Comparison of ENCODE assay signal across 8 cellular contexts in the genomic region with DNA sequence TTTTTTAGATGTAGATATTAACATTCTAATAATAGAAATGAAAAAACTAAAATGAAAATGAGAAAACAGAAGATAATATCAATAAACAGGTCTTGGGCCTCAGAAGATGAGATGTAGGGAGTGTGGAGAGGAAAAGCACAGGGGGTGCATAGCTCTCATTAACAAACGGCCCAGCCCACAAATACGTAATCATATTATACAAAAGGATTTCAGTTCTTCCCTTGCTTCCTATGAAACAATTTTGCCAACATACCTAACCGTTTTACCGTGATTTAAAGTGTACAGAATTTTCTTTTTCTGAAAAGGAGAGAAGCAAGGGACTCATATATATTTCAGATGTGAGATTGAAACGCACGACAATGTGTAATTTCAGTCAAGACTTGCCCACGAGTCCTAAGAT.
DNase-seq lines count a peak whose midpoint lies in the region; ATAC-seq, FAIRE-seq and TF ChIP-seq lines count a peak whose summit lies in the region.

No MANE protein-coding gene starts in this region.

- H3K4me1 ChIP-seq in adrenal gland (replicated peaks in 1 of 2) (peaks cover 3 to 6% of the 10 kb centered on the region in 2 donors), lower lobe of right lung (no peaks in the 10 kb centered on the region)

- TF ChIP-seq POLR2A in adrenal gland (IDR thresholded peaks at IDR 0.05), result no peak

- FAIRE-seq in RCC 7860 (lab: Jason Lieb, UNC), result no peak

- H3K4me3 ChIP-seq in adrenal gland (peak overlapping the region in 2 of 4 donors; percentile 63 to 66), lower lobe of right lung (peak overlapping the region; percentile 52)

- no peaks in the 10 kb centered on the region for H3K27me3 ChIP-seq in adrenal gland
- H3K27me3 ChIP-seq in lower lobe of right lung (ENCODE audit: low read depth), result peaks cover 66% of the 10 kb centered on the region

- DNase-seq in ELR (ENCODE audit: low read depth) (peak; percentile 58), adrenal gland (no peak), lower lobe of right lung (no peak), sciatic nerve (ENCODE audit: low spot score) (no peak), RCC 7860 (ENCODE audit: low spot score) (no peak), iPS-NIHi11 (ENCODE audit: low spot score) (no peak)

- H3K36me3 ChIP-seq in adrenal gland (replicated peaks in 1 of 2), result no peaks in the 10 kb centered on the region
- no peaks in the 10 kb centered on the region for H3K36me3 ChIP-seq in lower lobe of right lung

- H3K9me3 ChIP-seq in adrenal gland (replicated peaks in 1 of 3), result no peaks in the 10 kb centered on the region
- peaks cover 6% of the 10 kb centered on the region for H3K9me3 ChIP-seq in lower lobe of right lung

- ATAC-seq in HG03439 (IDR thresholded peaks at IDR 0.05; ENCODE audit: unreplicated experiment) (peak; percentile 25), lower lobe of right lung (no peak), sciatic nerve (no peak), GM18858 (IDR thresholded peaks at IDR 0.05; ENCODE audit: unreplicated experiment) (no peak)

- intact Hi-C loops in adrenal gland (cut with DNase I), result no loop called here
- intact Hi-C loops in lower lobe of right lung (cut with DNase I), result no loop called here
- intact Hi-C loops in sciatic nerve (cut with DNase I), result no loop called here

- WGBS in adrenal gland, 4 donors, result 1 to 5% (median 1%) methylated on average over 7 of the region's 7 CpGs

- TF ChIP-seq CTCF in adrenal gland (IDR thresholded peaks at IDR 0.05) (no peak), lower lobe of right lung (IDR thresholded peaks at IDR 0.05) (no peak)

- H3K27ac ChIP-seq in adrenal gland, result peak overlapping the region in 4 of 5 donors; percentile 84 to 94 (median 92)
- H3K27ac ChIP-seq in lower lobe of right lung, result peak overlapping the region; percentile 87
